Comparison of ENCODE assay signal across 1 cellular context in genomic region chr4:87036713-87037112, GRCh38.
TF ChIP-seq lines count a peak whose summit lies in the region.

No MANE protein-coding gene starts in this region.

TF ChIP-seq in WTC11, 78 proteins besides CTCF, POLR2A, EP300 and RAD21 (continued from another document):
- TF ChIP-seq ZNF532 (CRISPR knock-in tag; IDR thresholded peaks at IDR 0.05; ENCODE audit: borderline replicate concordance) = no peak
- TF ChIP-seq STAT6 (CRISPR knock-in tag; conservative IDR thresholded peaks at IDR 0.05; ENCODE audit: low read depth) = no peak
- TF ChIP-seq FOXK1 (CRISPR knock-in tag; IDR thresholded peaks at IDR 0.05) = no peak
- TF ChIP-seq GABPB1 (CRISPR knock-in tag; IDR thresholded peaks at IDR 0.05) = no peak
